In the genomic region with DNA sequence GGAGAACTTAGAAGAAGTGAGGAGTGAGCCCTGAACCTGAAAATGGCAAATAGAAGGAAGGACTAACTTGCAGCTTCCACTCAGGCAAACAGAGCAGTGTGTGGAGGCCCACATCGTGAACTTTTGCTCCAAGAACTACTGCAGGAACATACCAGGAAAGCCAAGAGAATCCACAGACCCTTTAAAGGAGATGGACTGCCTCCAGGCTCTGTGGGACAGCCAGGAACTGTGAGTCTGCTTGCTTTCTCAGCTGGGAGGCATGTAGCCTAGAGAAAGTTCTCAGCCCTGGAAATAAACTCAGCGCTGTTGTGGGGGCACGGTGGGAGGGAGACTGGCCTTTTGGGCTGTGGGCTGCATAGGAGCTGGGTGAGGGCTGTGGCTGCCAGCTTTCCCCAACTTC, we compare ENCODE assay signal across 16 cellular contexts.
DNase-seq lines count a peak whose midpoint lies in the region; ATAC-seq and TF ChIP-seq lines count a peak whose summit lies in the region.
"Had no signal": no experiment of that assay in that cellular context is flagged by ENCODE, and none has a peak within 500 bp of the region (broad histone marks: within the 10 kb centered on the region; RNA-seq: fewer than 3 reads in every experiment).

No MANE protein-coding gene starts in this region.

- no peaks in the 10 kb centered on the region for H3K36me3 ChIP-seq in right atrium auricular region
- H3K36me3 ChIP-seq in aorta (ENCODE audit: control insufficient read depth in 1 of 2, insufficient read depth in 2 of 2, low read length in 1 of 2), result no peaks in the 10 kb centered on the region
- H3K36me3 ChIP-seq: MG63 had no signal

- H3K4me1 ChIP-seq in right atrium auricular region (peaks cover 0 to 23% of the 10 kb centered on the region in 2 donors), aorta (ENCODE audit: control insufficient read depth in 1 of 2, insufficient read depth in 2 of 2, low read length in 2 of 2) (peaks cover 0 to 2% of the 10 kb centered on the region in 2 donors)

- H3K27me3 ChIP-seq in right atrium auricular region, result no peaks in the 10 kb centered on the region
- no peaks in the 10 kb centered on the region for H3K27me3 ChIP-seq in aorta (ENCODE audit: control insufficient read depth in 1 of 2, insufficient read depth in 2 of 2, low read length in 1 of 2)
- H3K27me3 ChIP-seq: MG63 had no signal

- TF ChIP-seq CTCF in right atrium auricular region (IDR thresholded peaks at IDR 0.05), result no peak

- DNase-seq in Right ventricle myocardium superior (no peak), right atrium auricular region (ENCODE audit: low spot score) (no peak), fibroblast of gingiva (ENCODE audit: low read depth) (peak; percentile 44), myocyte (ENCODE audit: low read depth) (peak; percentile 41), aorta (peak in 1 of 2 donors; percentile 57), SKM-1 treated with dmso at 0.1 percent for 144 hours (lab: John Stamatoyannopoulos, UW; ENCODE audit: unreplicated experiment) (no peak), NCI-H774 (lab: John Stamatoyannopoulos, UW) (no peak)
- DNase-seq: activated naive CD4-positive, alpha-beta T cell treated with anti-CD3 and anti-CD28 coated beads for 36 hours; Calu3; MG63; NCI-H2107; nephron progenitor cell; substantia nigra had no signal

- intact Hi-C loops in Right ventricle myocardium superior (cut with DNase I) (loop anchor here (10.0 kb wide), 1 partner anchor 215 kb away; no protein-coding TSS in a partner anchor), aorta (cut with DNase I) (no loop called here)

- H3K4me3 ChIP-seq in right atrium auricular region (no peak overlapping the region), aorta (ENCODE audit: low read length in 2 of 2) (no peak overlapping the region)
- H3K4me3 ChIP-seq: MG63, SK-N-MC, smooth muscle cell had no signal

- peak; percentile 36 for ATAC-seq in Right ventricle myocardium superior (ENCODE audit: poor library complexity)
- ATAC-seq in aorta (ENCODE audit: low FRiP score), result peak; percentile 68
- ATAC-seq in HG02610 (IDR thresholded peaks at IDR 0.05; ENCODE audit: unreplicated experiment), result no peak

- H3K27ac ChIP-seq in right atrium auricular region, result no peak overlapping the region
- peak overlapping the region; percentile 30 to 79 for H3K27ac ChIP-seq in aorta (ENCODE audit: low read depth in 1 of 2, low read length in 2 of 2)
- H3K27ac ChIP-seq: SK-N-MC had no signal

- no peaks in the 10 kb centered on the region for H3K9me3 ChIP-seq in right atrium auricular region
- H3K9me3 ChIP-seq in aorta (ENCODE audit: control insufficient read depth, low read length), result no peaks in the 10 kb centered on the region
- H3K9me3 ChIP-seq: MG63 had no signal

- 9 to 10% methylated on average over 3 of the region's 3 CpGs for WGBS in aorta, 2 donors

Comparison
In these comparisons a context has a peak if more than half of its experiments do, and no peak if none do; other contexts are left out.
1. DNase-seq: peak in fibroblast of gingiva (single experiment) and myocyte (single experiment); none in Right ventricle myocardium superior (single experiment), right atrium auricular region (single experiment), SKM-1 treated with dmso at 0.1 percent for 144 hours (single experiment) and NCI-H774 (single experiment).
2. H3K27ac ChIP-seq: peak in aorta (2 of 2); none in right atrium auricular region (0 of 2).